ENCODE assay signal across 2 cellular contexts in the genomic region with DNA sequence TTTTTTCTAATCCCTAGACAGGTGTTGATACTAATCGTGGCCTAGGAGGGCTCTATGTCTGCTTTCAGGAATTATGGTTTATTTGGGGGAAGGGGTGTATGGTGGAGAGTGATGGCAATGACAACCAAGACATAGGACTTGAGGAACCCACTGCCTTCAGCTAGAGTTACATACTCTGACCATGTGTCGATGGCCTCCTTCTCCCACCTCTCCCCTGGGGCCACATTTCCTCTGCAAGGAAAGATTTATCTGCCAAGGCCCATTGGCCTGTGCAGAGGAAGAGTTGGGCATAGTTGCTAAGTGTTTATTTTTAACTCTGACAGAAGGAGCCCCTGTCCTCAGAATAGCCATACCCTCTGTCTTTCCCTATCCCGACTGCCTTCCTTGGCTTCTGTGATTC.
TF ChIP-seq lines count a peak whose summit lies in the region.

No MANE protein-coding gene starts in this region.

TF ChIP-seq in SK-N-SH, 30 proteins besides CTCF, POLR2A, EP300 and RAD21 (continued from another document):
- TF ChIP-seq, protein P1, sequence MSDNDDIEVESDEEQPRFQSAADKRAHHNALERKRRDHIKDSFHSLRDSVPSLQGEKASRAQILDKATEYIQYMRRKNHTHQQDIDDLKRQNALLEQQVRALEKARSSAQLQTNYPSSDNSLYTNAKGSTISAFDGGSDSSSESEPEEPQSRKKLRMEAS (IDR thresholded peaks at IDR 0.05; ENCODE audit: low read depth): no peak
- TF ChIP-seq GABPA (IDR thresholded peaks at IDR 0.05; ENCODE audit: low read depth) (no peak), FOXJ3 (CRISPR knock-in tag; IDR thresholded peaks at IDR 0.05) (no peak), RFX5 (IDR thresholded peaks at IDR 0.05; ENCODE audit: low read length) (no peak), NFIC (IDR thresholded peaks at IDR 0.05; ENCODE audit: borderline replicate concordance) (no peak), RXRA (IDR thresholded peaks at IDR 0.05; ENCODE audit: borderline replicate concordance, low read depth) (no peak), TAF1 (IDR thresholded peaks at IDR 0.05; ENCODE audit: borderline replicate concordance, low read depth, low read length) (no peak)
- TF ChIP-seq, protein P2, sequence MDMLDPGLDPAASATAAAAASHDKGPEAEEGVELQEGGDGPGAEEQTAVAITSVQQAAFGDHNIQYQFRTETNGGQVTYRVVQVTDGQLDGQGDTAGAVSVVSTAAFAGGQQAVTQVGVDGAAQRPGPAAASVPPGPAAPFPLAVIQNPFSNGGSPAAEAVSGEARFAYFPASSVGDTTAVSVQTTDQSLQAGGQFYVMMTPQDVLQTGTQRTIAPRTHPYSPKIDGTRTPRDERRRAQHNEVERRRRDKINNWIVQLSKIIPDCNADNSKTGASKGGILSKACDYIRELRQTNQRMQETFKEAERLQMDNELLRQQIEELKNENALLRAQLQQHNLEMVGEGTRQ (IDR thresholded peaks at IDR 0.05; ENCODE audit: borderline replicate concordance, low read depth, low read length): no peak

TF ChIP-seq in SK-N-SH treated with all-trans-retinoic acid at 6 μM for 48 hours, 23 proteins besides CTCF, POLR2A, EP300 and RAD21 (continued from another document):
- TF ChIP-seq, protein P3, sequence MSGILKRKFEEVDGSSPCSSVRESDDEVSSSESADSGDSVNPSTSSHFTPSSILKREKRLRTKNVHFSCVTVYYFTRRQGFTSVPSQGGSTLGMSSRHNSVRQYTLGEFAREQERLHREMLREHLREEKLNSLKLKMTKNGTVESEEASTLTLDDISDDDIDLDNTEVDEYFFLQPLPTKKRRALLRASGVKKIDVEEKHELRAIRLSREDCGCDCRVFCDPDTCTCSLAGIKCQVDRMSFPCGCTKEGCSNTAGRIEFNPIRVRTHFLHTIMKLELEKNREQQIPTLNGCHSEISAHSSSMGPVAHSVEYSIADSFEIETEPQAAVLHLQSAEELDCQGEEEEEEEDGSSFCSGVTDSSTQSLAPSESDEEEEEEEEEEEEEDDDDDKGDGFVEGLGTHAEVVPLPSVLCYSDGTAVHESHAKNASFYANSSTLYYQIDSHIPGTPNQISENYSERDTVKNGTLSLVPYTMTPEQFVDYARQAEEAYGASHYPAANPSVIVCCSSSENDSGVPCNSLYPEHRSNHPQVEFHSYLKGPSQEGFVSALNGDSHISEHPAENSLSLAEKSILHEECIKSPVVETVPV (CRISPR knock-in tag; IDR thresholded peaks at IDR 0.05): no peak
- TF ChIP-seq ARNTL (CRISPR knock-in tag; IDR thresholded peaks at IDR 0.05; ENCODE audit: borderline replicate concordance, low read depth) (no peak), ZC3H10 (CRISPR knock-in tag; IDR thresholded peaks at IDR 0.05) (no peak), ZNF70 (CRISPR knock-in tag; IDR thresholded peaks at IDR 0.05) (no peak), OSR1 (CRISPR knock-in tag; IDR thresholded peaks at IDR 0.05) (no peak), BACH2 (CRISPR knock-in tag; IDR thresholded peaks at IDR 0.05; ENCODE audit: borderline replicate concordance) (no peak), ISL1 (CRISPR knock-in tag; IDR thresholded peaks at IDR 0.05) (no peak), SNAI2 (CRISPR knock-in tag; IDR thresholded peaks at IDR 0.05) (no peak), ZNF565 (CRISPR knock-in tag; conservative IDR thresholded peaks at IDR 0.05; ENCODE audit: low read depth) (no peak)
- TF ChIP-seq, protein P4, sequence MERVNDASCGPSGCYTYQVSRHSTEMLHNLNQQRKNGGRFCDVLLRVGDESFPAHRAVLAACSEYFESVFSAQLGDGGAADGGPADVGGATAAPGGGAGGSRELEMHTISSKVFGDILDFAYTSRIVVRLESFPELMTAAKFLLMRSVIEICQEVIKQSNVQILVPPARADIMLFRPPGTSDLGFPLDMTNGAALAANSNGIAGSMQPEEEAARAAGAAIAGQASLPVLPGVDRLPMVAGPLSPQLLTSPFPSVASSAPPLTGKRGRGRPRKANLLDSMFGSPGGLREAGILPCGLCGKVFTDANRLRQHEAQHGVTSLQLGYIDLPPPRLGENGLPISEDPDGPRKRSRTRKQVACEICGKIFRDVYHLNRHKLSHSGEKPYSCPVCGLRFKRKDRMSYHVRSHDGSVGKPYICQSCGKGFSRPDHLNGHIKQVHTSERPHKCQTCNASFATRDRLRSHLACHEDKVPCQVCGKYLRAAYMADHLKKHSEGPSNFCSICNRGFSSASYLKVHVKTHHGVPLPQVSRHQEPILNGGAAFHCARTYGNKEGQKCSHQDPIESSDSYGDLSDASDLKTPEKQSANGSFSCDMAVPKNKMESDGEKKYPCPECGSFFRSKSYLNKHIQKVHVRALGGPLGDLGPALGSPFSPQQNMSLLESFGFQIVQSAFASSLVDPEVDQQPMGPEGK (CRISPR knock-in tag; IDR thresholded peaks at IDR 0.05; ENCODE audit: borderline replicate concordance): no peak
- TF ChIP-seq, protein P5, sequence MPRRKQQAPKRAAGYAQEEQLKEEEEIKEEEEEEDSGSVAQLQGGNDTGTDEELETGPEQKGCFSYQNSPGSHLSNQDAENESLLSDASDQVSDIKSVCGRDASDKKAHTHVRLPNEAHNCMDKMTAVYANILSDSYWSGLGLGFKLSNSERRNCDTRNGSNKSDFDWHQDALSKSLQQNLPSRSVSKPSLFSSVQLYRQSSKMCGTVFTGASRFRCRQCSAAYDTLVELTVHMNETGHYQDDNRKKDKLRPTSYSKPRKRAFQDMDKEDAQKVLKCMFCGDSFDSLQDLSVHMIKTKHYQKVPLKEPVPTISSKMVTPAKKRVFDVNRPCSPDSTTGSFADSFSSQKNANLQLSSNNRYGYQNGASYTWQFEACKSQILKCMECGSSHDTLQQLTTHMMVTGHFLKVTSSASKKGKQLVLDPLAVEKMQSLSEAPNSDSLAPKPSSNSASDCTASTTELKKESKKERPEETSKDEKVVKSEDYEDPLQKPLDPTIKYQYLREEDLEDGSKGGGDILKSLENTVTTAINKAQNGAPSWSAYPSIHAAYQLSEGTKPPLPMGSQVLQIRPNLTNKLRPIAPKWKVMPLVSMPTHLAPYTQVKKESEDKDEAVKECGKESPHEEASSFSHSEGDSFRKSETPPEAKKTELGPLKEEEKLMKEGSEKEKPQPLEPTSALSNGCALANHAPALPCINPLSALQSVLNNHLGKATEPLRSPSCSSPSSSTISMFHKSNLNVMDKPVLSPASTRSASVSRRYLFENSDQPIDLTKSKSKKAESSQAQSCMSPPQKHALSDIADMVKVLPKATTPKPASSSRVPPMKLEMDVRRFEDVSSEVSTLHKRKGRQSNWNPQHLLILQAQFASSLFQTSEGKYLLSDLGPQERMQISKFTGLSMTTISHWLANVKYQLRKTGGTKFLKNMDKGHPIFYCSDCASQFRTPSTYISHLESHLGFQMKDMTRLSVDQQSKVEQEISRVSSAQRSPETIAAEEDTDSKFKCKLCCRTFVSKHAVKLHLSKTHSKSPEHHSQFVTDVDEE (CRISPR knock-in tag; IDR thresholded peaks at IDR 0.05): no peak
TF ChIP-seq in SK-N-SH treated with all-trans-retinoic acid at 6 μM for 48 hours: peak in this region for 0.
